8 cellular contexts compared by ENCODE assay signal in the genomic region with DNA sequence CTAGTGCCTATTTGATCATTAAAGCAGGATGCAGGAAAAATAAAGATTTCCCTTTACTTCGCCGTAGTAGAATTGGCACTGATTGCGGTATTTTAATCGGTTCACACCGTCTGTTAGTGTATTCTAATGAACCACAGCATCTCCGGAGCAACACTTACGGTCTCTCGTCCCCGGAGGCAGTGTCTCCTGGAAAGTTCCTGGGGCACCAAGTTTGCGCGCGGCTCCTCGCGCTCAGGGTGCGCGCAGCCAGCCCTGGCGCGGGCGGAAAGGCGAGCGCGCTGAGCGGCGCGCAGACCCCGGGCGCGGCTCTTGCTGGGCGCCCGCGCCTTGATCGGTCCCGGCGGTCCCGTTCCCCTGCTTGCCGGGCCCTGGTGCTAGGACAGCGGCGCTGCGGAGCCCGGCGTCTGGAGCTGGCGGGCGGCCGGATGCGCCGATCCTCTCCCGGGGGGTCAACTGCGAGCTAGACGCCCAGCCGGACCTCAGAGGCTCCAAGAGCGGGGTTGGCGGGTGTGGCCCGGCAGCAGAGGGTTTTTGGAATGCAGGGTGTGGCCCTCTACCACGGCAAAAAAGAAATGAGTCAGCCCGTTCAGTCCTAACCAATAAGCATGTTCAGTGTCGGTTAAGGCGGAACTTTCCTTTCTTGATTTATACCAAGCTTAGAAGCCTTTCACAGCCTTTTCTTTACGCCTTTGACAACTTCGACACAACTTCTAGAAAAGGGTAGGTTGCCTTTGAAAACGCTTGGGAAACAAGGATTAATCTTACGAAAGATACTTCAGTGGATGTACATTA.
A peak's percentile ranks its signal among the peaks of the same experiment; 100 is the strongest.
DNase-seq lines count a peak whose midpoint lies in the region; ATAC-seq, FAIRE-seq and TF ChIP-seq lines count a peak whose summit lies in the region.

No MANE protein-coding gene starts in this region.

- no peak overlapping the region for H4K91ac ChIP-seq in H1 (replicated peaks; ENCODE audit: insufficient read length, low read length)

- no peak overlapping the region for H3K27ac ChIP-seq in H1 (ENCODE audit: low read depth, low read length)

- no peak overlapping the region for H2AK5ac ChIP-seq in H1 (ENCODE audit: low read depth, low read length)

- no peaks in the 10 kb centered on the region for H3K27me3 ChIP-seq in GM06990 (replicated peaks; ENCODE audit: control insufficient read depth, insufficient read depth, low read length)
- H3K27me3 ChIP-seq in H1 (replicated peaks in 1 of 4; ENCODE audit: control insufficient read depth in 3 of 4, extremely low read depth in 1 of 4, insufficient read depth in 3 of 4, low read length in 3 of 4), result no peaks in the 10 kb centered on the region

- peaks cover 0 to 3% of the 10 kb centered on the region in 2 experiments for H4K20me1 ChIP-seq in H1 (replicated peaks in 1 of 2; ENCODE audit: control insufficient read depth in 1 of 2, insufficient read depth in 2 of 2, low read length in 2 of 2)

- CTCF ChIA-PET in H1 (lab: Charles Lee; ENCODE audit: partially characterized antibody), result interaction anchor here (0.8 to 2.8 kb wide), 3 partner anchors 15 to 50 kb away, joined by 3 to 14 read pairs (median 4); no protein-coding TSS in a partner anchor

- H3K14ac ChIP-seq in H1 (ENCODE audit: insufficient read length), result no peak overlapping the region

- no peak overlapping the region for H3K23ac ChIP-seq in H1 (ENCODE audit: insufficient read length)

- H4K8ac ChIP-seq in H1 (ENCODE audit: extremely low read depth, insufficient read depth, low read length), result peak overlapping the region; percentile 68; the same call in 1 of the 2 replicates

- no peak overlapping the region for H3K56ac ChIP-seq in H1 (replicated peaks; ENCODE audit: insufficient read length, low read depth, low read length)

- H3K4ac ChIP-seq in H1 (replicated peaks; ENCODE audit: insufficient read length, low read depth, low read length), result no peak overlapping the region

- TF ChIP-seq EP300 in H1 (IDR thresholded peaks at IDR 0.05; ENCODE audit: borderline replicate concordance in 1 of 2, low read depth in 2 of 2, low read length in 2 of 2), result no peak

- no peak overlapping the region for H2BK15ac ChIP-seq in H1 (ENCODE audit: low read length)

- H2BK20ac ChIP-seq in H1 (ENCODE audit: low read length), result no peak overlapping the region

- ATAC-seq in GM21737 (IDR thresholded peaks at IDR 0.05; ENCODE audit: unreplicated experiment), result peak; percentile 79

- H3K23me2 ChIP-seq in H1 (ENCODE audit: low read depth, low read length), result no peaks in the 10 kb centered on the region; the same call in 1 of the 2 replicates

- H2BK120ac ChIP-seq in H1 (replicated peaks; ENCODE audit: low read depth, low read length), result no peak overlapping the region

- peaks cover 0 to 9% (median 5%) of the 10 kb centered on the region in 4 experiments; a peak in 6 of 7 replicates for H3K4me1 ChIP-seq in H1 (replicated peaks in 1 of 4; ENCODE audit: control insufficient read depth in 3 of 4, insufficient read depth in 4 of 4, low read length in 3 of 4)

- H3K4me3 ChIP-seq in GM06990 (replicated peaks; ENCODE audit: low read depth, low read length) (peak overlapping the region; percentile 89), H1 (ENCODE audit: extremely low read depth in 1 of 4, insufficient read depth in 2 of 4, low read depth in 3 of 4, low read length in 4 of 4) (peak overlapping the region; percentile 40 to 63 (median 48))

- 7% methylated on average over 57 of the region's 61 CpGs; no CpG with 5 or more reads in 1 of the 2 experiments for WGBS in H1 (ENCODE audit: extremely low coverage in 1 of 2, insufficient coverage in 1 of 2, insufficient read length in 1 of 2, insufficient replicate concordance in 2 of 2, low coverage in 1 of 2, low lambda C conversion rate in 2 of 2, missing lambda C conversion rate in 1 of 2), 2 experiments

- H3K18ac ChIP-seq in H1 (ENCODE audit: extremely low read depth, low read length), result no peak overlapping the region

- H3K79me2 ChIP-seq in H1 (ENCODE audit: control insufficient read depth in 1 of 2, insufficient read depth in 2 of 2, low read length in 2 of 2), result peaks cover 0 to 20% of the 10 kb centered on the region in 2 experiments; a peak in 3 of 4 replicates

- peak overlapping the region; percentile 3; the same call in 1 of the 2 replicates for H2AFZ ChIP-seq in H1 (ENCODE audit: low read length)

- H3K36me3 ChIP-seq in GM06990 (ENCODE audit: control insufficient read depth, insufficient read depth, low read length), result no peaks in the 10 kb centered on the region
- no peaks in the 10 kb centered on the region for H3K36me3 ChIP-seq in H1 (ENCODE audit: control insufficient read depth in 2 of 4, insufficient read depth in 4 of 4, low read length in 3 of 4)

- POLR2A ChIA-PET in H1 (lab: Charles Lee; ENCODE audit: partially characterized antibody), result interaction anchor here (1.0 to 2.2 kb wide), 3 partner anchors 9 to 12 kb away, joined by 4 to 6 read pairs (median 6); no protein-coding TSS in a partner anchor

- peak overlapping the region; percentile 79 to 87 for H3K4me2 ChIP-seq in H1 (ENCODE audit: insufficient read depth in 1 of 2, low read depth in 2 of 2, low read length in 2 of 2)

- H4K5ac ChIP-seq in H1 (ENCODE audit: insufficient read length, low read depth, low read length), result no peak overlapping the region

- no peak for FAIRE-seq in H1 (lab: Jason Lieb, UNC)

- H3K79me1 ChIP-seq in H1 (ENCODE audit: low read depth, low read length), result 0 out of 2 replicates have a peak, but pooled peaks cover under 1% of the 10 kb centered on the region

- DNase-seq in GM06990 (ENCODE audit: extremely low read depth, insufficient read length) (peak; percentile 64), HuH-7.5 (ENCODE audit: low spot score) (peak; percentile 36), H1 (ENCODE audit: low read depth in 1 of 2, low spot score in 2 of 2) (peak; percentile 29 to 76), medulla oblongata (ENCODE audit: extremely low spot score) (peak; percentile 71), NCI-H1436 (lab: John Stamatoyannopoulos, UW) (no peak)
- peak; percentile 50 to 60 for DNase-seq in activated CD4-positive, alpha-beta T cell treated with anti-CD3 and anti-CD28 coated beads, Interleukin-2, amount 50 U/mL, for 48 hours
- peak; percentile 20 to 29 for DNase-seq in stimulated activated CD8-positive, alpha-beta memory T cell treated with anti-CD3 and anti-CD28 coated beads, Interleukin-2, amount 100 ng/mL, for 48 hours (ENCODE audit: low read depth in 2 of 2)

- TF ChIP-seq POLR2A in H1 (IDR thresholded peaks at IDR 0.05; ENCODE audit: control extremely low read depth in 1 of 2, low read depth in 2 of 2, low read length in 2 of 2), result 0 out of 3 replicates have a peak, but pooled peaks of 1 of the 2 experiments have one; percentile 26

- TF ChIP-seq RAD21 in H1 (IDR thresholded peaks at IDR 0.05 in 1 of 2, conservative IDR thresholded peaks at IDR 0.05 in 1 of 2; ENCODE audit: low read depth in 2 of 2, low read length in 2 of 2), result peak in 1 of 2 experiments; percentile 6; a peak in 2 of 4 replicates

- TF ChIP-seq CTCF in GM06990 (IDR thresholded peaks at IDR 0.05; ENCODE audit: insufficient read depth, low read length, poor library complexity, severe bottlenecking), result no peak
- no peak for TF ChIP-seq CTCF in H1 (IDR thresholded peaks at IDR 0.05; ENCODE audit: control extremely low read depth in 1 of 3, insufficient read depth in 1 of 3, low read depth in 1 of 3, low read length in 3 of 3)

- peak overlapping the region in 2 of 4 experiments; percentile 2 to 28; a peak in 5 of 7 replicates for H3K9ac ChIP-seq in H1 (replicated peaks in 1 of 4; ENCODE audit: extremely low read depth in 1 of 4, low read depth in 3 of 4, low read length in 3 of 4)

- H2BK12ac ChIP-seq in H1 (ENCODE audit: low read depth, low read length), result no peak overlapping the region

- H3K9me3 ChIP-seq in H1 (ENCODE audit: insufficient read depth in 2 of 2, low read depth in 1 of 2, low read length in 1 of 2), result no peaks in the 10 kb centered on the region

- H2BK5ac ChIP-seq in H1 (ENCODE audit: low read depth, low read length), result no peak overlapping the region

TF ChIP-seq in H1, 55 proteins besides CTCF, POLR2A, EP300 and RAD21:
- TF ChIP-seq BCL11A (IDR thresholded peaks at IDR 0.05; ENCODE audit: low read depth in 2 of 2, low read length in 2 of 2) (no peak), CREB1 (IDR thresholded peaks at IDR 0.05) (no peak), TBP (IDR thresholded peaks at IDR 0.05; ENCODE audit: low read depth, low read length) (peak; percentile 57), RBBP5 (IDR thresholded peaks at IDR 0.05; ENCODE audit: borderline replicate concordance, low read depth, low read length) (peak; percentile 95), SUZ12 (IDR thresholded peaks at IDR 0.05; ENCODE audit: low read length) (0 out of 2 replicates have a peak, but pooled peaks have one; percentile 30), TAF7 (optimal IDR thresholded peaks at IDR 0.05; ENCODE audit: borderline replicate concordance, low read depth, low read length) (peak; percentile 66), NRF1 (IDR thresholded peaks at IDR 0.05; ENCODE audit: low read depth, low read length) (no peak), TAF1 (IDR thresholded peaks at IDR 0.05; ENCODE audit: low read depth, low read length) (peak; percentile 38; the same call in 1 of the 2 replicates), SIN3A (conservative IDR thresholded peaks at IDR 0.05 in 1 of 2, IDR thresholded peaks at IDR 0.05 in 1 of 2; ENCODE audit: low read depth in 1 of 2, low read length in 2 of 2) (0 out of 4 replicates have a peak, but pooled peaks of 1 of the 2 experiments have one; percentile 11), ASH2L (IDR thresholded peaks at IDR 0.05; ENCODE audit: low read length) (peak; percentile 78), TEAD4 (IDR thresholded peaks at IDR 0.05; ENCODE audit: low read depth, low read length) (peak; percentile 79; the same call in 1 of the 2 replicates), BACH1 (IDR thresholded peaks at IDR 0.05; ENCODE audit: low read length) (no peak)
